8 cellular contexts compared by ENCODE assay signal in genomic region chr20:43751167-43752050, GRCh38. TPM values are rescaled to one million over a fixed set of nuclear protein-coding genes. Genes with fewer than 3 reads are reported as not detected.
DNase-seq lines count a peak whose midpoint lies in the region; ATAC-seq, FAIRE-seq and TF ChIP-seq lines count a peak whose summit lies in the region.

No MANE protein-coding gene starts in this region.

- peaks cover 4% of the 10 kb centered on the region for H3K36me3 Mint-ChIP-seq in T-helper 17 cell (ENCODE audit: low read depth)

- peak; percentile 58 for FAIRE-seq in urothelium cell line (lab: Jason Lieb, UNC)

- DNase-seq in Ammon's horn (ENCODE audit: low spot score) (peak; percentile 32), T-helper 17 cell (no peak), fibroblast of gingiva (ENCODE audit: low read depth) (peak; percentile 83), urothelium cell line (ENCODE audit: low spot score) (peak; percentile 84), NCI-H526 (lab: John Stamatoyannopoulos, UW) (no peak), NCI-H446 (lab: John Stamatoyannopoulos, UW) (no peak)

- H3K4me1 Mint-ChIP-seq in T-helper 17 cell = peaks cover 25% of the 10 kb centered on the region

- no peaks in the 10 kb centered on the region for H3K9me3 ChIP-seq in T-helper 17 cell (ENCODE audit: control insufficient read depth, low read length, poor library complexity, severe bottlenecking)

- peak overlapping the region; percentile 51 for H3K27ac Mint-ChIP-seq in T-helper 17 cell

- H3K4me3 Mint-ChIP-seq in T-helper 17 cell = peak overlapping the region; percentile 28

- ATAC-seq in HG03159 (IDR thresholded peaks at IDR 0.05; ENCODE audit: unreplicated experiment) (peak; percentile 76), T-helper 17 cell (peak; percentile 55)

- peak; percentile 54 for TF ChIP-seq POLR2A in GM19193 (IDR thresholded peaks at IDR 0.05; ENCODE audit: extremely low read depth, insufficient read depth, insufficient read length)

- H3K27me3 Mint-ChIP-seq in T-helper 17 cell = peaks cover 24% of the 10 kb centered on the region

RNA-seq across cellular contexts. Expression of gene GTSF1L, which starts 24.6 kb away (rescaled TPM):
- not detected for total RNA-seq in T-helper 17 cell

Comparison
In these comparisons a context has a peak if more than half of its experiments do, and no peak if none do; other contexts are left out.
1. DNase-seq: peak in Ammon's horn (single experiment), fibroblast of gingiva (single experiment) and urothelium cell line (single experiment); none in T-helper 17 cell (0 of 3), NCI-H526 (0 of 2) and NCI-H446 (0 of 2).